ENCODE assay signal across 9 cellular contexts in the genomic region with DNA sequence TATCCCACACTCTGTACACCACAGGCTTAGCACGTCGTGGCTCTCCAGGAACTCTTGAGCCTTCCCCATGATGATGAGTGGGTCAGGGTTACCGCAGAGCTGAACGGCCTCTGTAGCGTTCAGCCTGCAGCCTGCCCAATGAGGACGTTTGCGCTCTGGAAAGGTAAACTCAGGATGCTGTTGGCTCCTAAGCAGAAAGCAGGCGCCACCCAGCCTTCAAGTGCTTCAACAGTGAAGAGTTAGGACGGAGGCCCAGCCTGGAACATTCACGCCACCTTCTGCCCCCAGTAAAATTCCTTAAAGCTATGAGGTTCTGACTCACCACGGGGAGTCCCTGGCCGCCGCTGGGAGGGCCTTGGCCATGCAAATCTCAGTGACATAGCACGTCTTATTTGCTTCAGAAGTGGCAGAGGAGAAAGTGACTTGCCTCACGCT.
DNase-seq lines count a peak whose midpoint lies in the region; ATAC-seq and TF ChIP-seq lines count a peak whose summit lies in the region.
"Had no signal": no experiment of that assay in that cellular context is flagged by ENCODE, and none has a peak within 500 bp of the region (broad histone marks: within the 10 kb centered on the region; RNA-seq: fewer than 3 reads in every experiment).

No MANE protein-coding gene starts in this region.

- H3K36me3 Mint-ChIP-seq in CD8-positive, alpha-beta T cell: peaks cover 36% of the 10 kb centered on the region
- peaks cover 20% of the 10 kb centered on the region for H3K36me3 Mint-ChIP-seq in effector memory CD8-positive, alpha-beta T cell (ENCODE audit: insufficient read depth)

- POLR2A ChIA-PET in CD8-positive, alpha-beta T cell (lab: Charles Lee): no interaction called here

- H3K4me1 ChIP-seq in ascending aorta: peaks cover 0 to 14% of the 10 kb centered on the region in 2 donors
- H3K4me1 ChIP-seq in CD8-positive, alpha-beta T cell (ENCODE audit: insufficient read depth, low read length): no peaks in the 10 kb centered on the region

- CTCF ChIA-PET in CD8-positive, alpha-beta T cell (lab: Charles Lee): no interaction called here

- H3K27ac Mint-ChIP-seq in CD8-positive, alpha-beta T cell: no peak overlapping the region
- no peak overlapping the region for H3K27ac Mint-ChIP-seq in effector memory CD8-positive, alpha-beta T cell

- intact Hi-C loops in ascending aorta (cut with DNase I): loop anchor here (2.0 to 10.0 kb wide), 5 partner anchors 170 to 520 kb away; no protein-coding TSS in a partner anchor
- intact Hi-C loops in CD8-positive, alpha-beta T cell (cut with DNase I, micrococcal nuclease): no loop called here

- no peaks in the 10 kb centered on the region for H3K27me3 Mint-ChIP-seq in CD8-positive, alpha-beta T cell (ENCODE audit: low read depth)
- no peaks in the 10 kb centered on the region for H3K27me3 Mint-ChIP-seq in effector memory CD8-positive, alpha-beta T cell

- no peaks in the 10 kb centered on the region for H3K27me3 ChIP-seq in H7 (ENCODE audit: control insufficient read depth, insufficient read depth, low read length)
- no peaks in the 10 kb centered on the region for H3K27me3 ChIP-seq in ascending aorta
- no peaks in the 10 kb centered on the region for H3K27me3 ChIP-seq in kidney epithelial cell (ENCODE audit: control insufficient read depth, insufficient read depth, low read length)
- H3K27me3 ChIP-seq in CD8-positive, alpha-beta T cell (ENCODE audit: insufficient read depth, low read length): no peaks in the 10 kb centered on the region
- H3K27me3 ChIP-seq: neutrophil had no signal

- H3K36me3 ChIP-seq in H7 (replicated peaks; ENCODE audit: control insufficient read depth, insufficient read depth, low read length): no peaks in the 10 kb centered on the region
- H3K36me3 ChIP-seq in ascending aorta: no peaks in the 10 kb centered on the region
- no peaks in the 10 kb centered on the region for H3K36me3 ChIP-seq in kidney epithelial cell (ENCODE audit: control insufficient read depth, insufficient read depth, low read length)
- H3K36me3 ChIP-seq in CD8-positive, alpha-beta T cell (ENCODE audit: insufficient read depth, low read length): no peaks in the 10 kb centered on the region

- no peak for ATAC-seq in CD8-positive, alpha-beta T cell
- ATAC-seq in HG02678 (IDR thresholded peaks at IDR 0.05; ENCODE audit: unreplicated experiment): no peak
- ATAC-seq in effector memory CD8-positive, alpha-beta T cell (replicated peaks): no peak

- H3K4me3 ChIP-seq in H7 (ENCODE audit: insufficient read depth, low read depth, low read length): no peak overlapping the region
- no peak overlapping the region for H3K4me3 ChIP-seq in ascending aorta
- H3K4me3 ChIP-seq in kidney epithelial cell (ENCODE audit: low read depth, low read length): no peak overlapping the region
- H3K4me3 ChIP-seq in CD8-positive, alpha-beta T cell (ENCODE audit: low read depth, low read length): no peak overlapping the region

- DNase-seq in AG08395 (ENCODE audit: low spot score) (peak; percentile 86), H7 (peak; percentile 78), ascending aorta (ENCODE audit: low spot score in 2 of 2) (peak; percentile 68 to 92), kidney epithelial cell (ENCODE audit: low read depth) (peak; percentile 75), RPMI8226 (no peak)
- no peak for DNase-seq in CD8-positive, alpha-beta T cell
- DNase-seq in effector memory CD8-positive, alpha-beta T cell: no peak

- H3K9me3 Mint-ChIP-seq in CD8-positive, alpha-beta T cell: no peaks in the 10 kb centered on the region
- no peaks in the 10 kb centered on the region for H3K9me3 Mint-ChIP-seq in effector memory CD8-positive, alpha-beta T cell

- TF ChIP-seq CTCF in ascending aorta (IDR thresholded peaks at IDR 0.05): peak in 2 of 3 experiments; percentile 23 to 40
- TF ChIP-seq CTCF in kidney epithelial cell (IDR thresholded peaks at IDR 0.05; ENCODE audit: insufficient read depth, low read length, poor library complexity, severe bottlenecking): peak; percentile 36
- no peak for TF ChIP-seq CTCF in CD8-positive, alpha-beta T cell (IDR thresholded peaks at IDR 0.05)

- no peaks in the 10 kb centered on the region for H3K9me3 ChIP-seq in ascending aorta
- no peaks in the 10 kb centered on the region for H3K9me3 ChIP-seq in CD8-positive, alpha-beta T cell (ENCODE audit: low read length)
- H3K9me3 ChIP-seq: neutrophil had no signal

- H3K27ac ChIP-seq in ascending aorta: peak overlapping the region; percentile 70 to 74
- no peak overlapping the region for H3K27ac ChIP-seq in CD8-positive, alpha-beta T cell (ENCODE audit: low read depth, low read length)
- H3K27ac ChIP-seq: neutrophil had no signal

- peaks cover 8% of the 10 kb centered on the region for H3K4me1 Mint-ChIP-seq in CD8-positive, alpha-beta T cell (ENCODE audit: low read depth)
- peaks cover 4 to 6% of the 10 kb centered on the region in 2 donors for H3K4me1 Mint-ChIP-seq in effector memory CD8-positive, alpha-beta T cell (ENCODE audit: low read depth in 2 of 2)

- no peak overlapping the region for H3K4me3 Mint-ChIP-seq in CD8-positive, alpha-beta T cell
- no peak overlapping the region for H3K4me3 Mint-ChIP-seq in effector memory CD8-positive, alpha-beta T cell

Comparison
In these comparisons a context has a peak if more than half of its experiments do, and no peak if none do; other contexts are left out.
1. DNase-seq: peak in AG08395 (single experiment), H7 (single experiment), ascending aorta (2 of 2) and kidney epithelial cell (single experiment); none in CD8-positive, alpha-beta T cell (0 of 7), RPMI8226 (single experiment) and effector memory CD8-positive, alpha-beta T cell (0 of 3).